In genomic region chr4:44845993-44846392, GRCh38 we compare ENCODE assay signal across 33 cellular contexts.
"Had no signal": no experiment of that assay in that cellular context is flagged by ENCODE, and none has a peak within 500 bp of the region (broad histone marks: within the 10 kb centered on the region; RNA-seq: fewer than 3 reads in every experiment).

No MANE protein-coding gene starts in this region.

- ATAC-seq: activated CD4-positive, alpha-beta T cell treated with anti-CD3 and anti-CD28 coated beads for 36 hours; activated CD4-positive, CD25-positive, alpha-beta regulatory T cell treated with anti-CD3 and anti-CD28 coated beads, Interleukin-2, amount 50 U/mL, for 24 hours; activated CD8-positive, alpha-beta T cell treated with anti-CD3 and anti-CD28 coated beads, Interleukin-2, amount 10 ng/mL, durations not matched to agents 7 days and 5 days; activated naive CD4-positive, alpha-beta T cell treated with anti-CD3 and anti-CD28 coated beads, Interleukin-2, amount 50 U/mL, for 72 hours; activated T-cell treated with anti-CD3 and anti-CD28 coated beads, Interleukin-2, amount 50 U/mL, for 4 hours; body of pancreas; K562; PC-3 had no signal

- H3K9me3 ChIP-seq: adrenal gland, body of pancreas, breast epithelium, Peyer's patch had no signal

- H3K4me3 ChIP-seq: adrenal gland, body of pancreas, breast epithelium, K562, Peyer's patch had no signal

- DNase-seq: activated CD4-positive, alpha-beta T cell treated with anti-CD3 and anti-CD28 coated beads for 36 hours; activated CD4-positive, alpha-beta T cell treated with anti-CD3 and anti-CD28 coated beads, Interleukin-2, amount 10 ng/mL, durations not matched to agents 7 days and 5 days; activated CD4-positive, alpha-beta T cell treated with anti-CD3 and anti-CD28 coated beads, Interleukin-2, amount 50 U/mL, for 48 hours; activated CD8-positive, alpha-beta T cell treated with anti-CD3 and anti-CD28 coated beads, Interleukin-2, amount 10 ng/mL, durations not matched to agents 7 days and 5 days; activated gamma-delta T cell treated with Interleukin-2 at 50 U/mL for 16 hours; activated naive CD4-positive, alpha-beta T cell treated with anti-CD3 and anti-CD28 coated beads for 36 hours; activated T-cell treated with anti-CD3 and anti-CD28 coated beads, Interleukin-2, amount 50 U/mL, for 4 hours; adrenal gland; body of pancreas; IMR-90; NCI-H1092 treated with DMSO at 0.1 percent for 48 hours; NCI-H146; NCI-H187; NCI-H2029 treated with DMSO at 0.1 percent for 48 hours; NCI-H2107; NCI-H2171; NCI-H2227 treated with DMSO at 0.1 percent for 48 hours; NCI-H446; NCI-H510A treated with DMSO at 0.1 percent for 48 hours; NCI-H526 treated with DMSO at 0.1 percent for 48 hours; NCI-H774; NK-92 treated with Interleukin-12 subunit alpha and Interleukin-12 subunit beta, amount 100 ng/mL, for 24 hours; PC-3; Peyer's patch; RPMI8226; SW 1271; T-helper 1 cell; T-helper 2 cell; T-helper 9 cell had no signal

- H3K27ac ChIP-seq: adrenal gland, body of pancreas, breast epithelium, Peyer's patch had no signal

- H3K4me1 ChIP-seq: adrenal gland, body of pancreas, breast epithelium, Peyer's patch had no signal

- H3K27me3 ChIP-seq: adrenal gland, body of pancreas, breast epithelium, Peyer's patch had no signal
